In the genomic region with DNA sequence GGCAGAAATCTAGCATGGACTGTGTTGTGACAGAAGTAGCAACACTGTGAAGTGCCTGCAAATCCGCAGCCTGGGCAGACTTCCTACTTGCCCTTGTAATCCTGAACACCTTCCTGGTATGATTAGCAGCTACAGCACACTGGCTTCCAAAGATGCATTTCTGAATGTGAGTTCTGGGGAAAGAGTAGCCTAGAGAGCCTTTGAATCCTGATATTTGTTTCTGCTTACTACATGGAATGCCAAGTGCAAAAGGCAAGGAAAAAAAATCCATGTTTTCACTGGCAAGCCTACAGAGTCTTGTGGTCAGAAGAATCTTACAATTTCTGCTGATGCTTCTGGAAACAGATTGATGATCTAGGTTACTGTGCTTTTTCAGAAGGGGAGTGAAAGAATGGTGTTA, we compare ENCODE assay signal across 16 cellular contexts.
DNase-seq lines count a peak whose midpoint lies in the region; ATAC-seq and TF ChIP-seq lines count a peak whose summit lies in the region.
"Had no signal": no experiment of that assay in that cellular context is flagged by ENCODE, and none has a peak within 500 bp of the region (broad histone marks: within the 10 kb centered on the region; RNA-seq: fewer than 3 reads in every experiment).

No MANE protein-coding gene starts in this region.

- H3K9ac ChIP-seq in neuronal stem cell (ENCODE audit: low read depth, low read length, poor library complexity) = no peak overlapping the region

- intact Hi-C loops in Right ventricle myocardium superior (cut with DNase I) = no loop called here
- intact Hi-C loops in left ventricle myocardium inferior (cut with micrococcal nuclease) = no loop called here
- intact Hi-C loops in aorta (cut with DNase I) = no loop called here
- intact Hi-C loops in head of caudate nucleus (cut with DNase I) = no loop called here

- TF ChIP-seq CTCF in left ventricle myocardium inferior (IDR thresholded peaks at IDR 0.05; ENCODE audit: borderline replicate concordance) = no peak
- no peak for TF ChIP-seq CTCF in astrocyte of the spinal cord (IDR thresholded peaks at IDR 0.05; ENCODE audit: low read depth, low read length)

- 17 to 32% methylated on average over 1 of the region's 1 CpG for WGBS in aorta, 2 donors
- no CpG with 5 or more reads among the region's 1 CpG for WGBS in neuronal stem cell (ENCODE audit: extremely low coverage in 2 of 2, insufficient read length in 2 of 2, insufficient replicate concordance in 1 of 2), 2 donors

- no peak overlapping the region for H2BK12ac ChIP-seq in neuronal stem cell (ENCODE audit: low read length)

- H3K4me2 ChIP-seq in neuronal stem cell (ENCODE audit: insufficient read depth, low read length, poor library complexity, severe bottlenecking) = no peak overlapping the region

- no peak overlapping the region for H2AFZ ChIP-seq in neuronal stem cell (ENCODE audit: low read length)

- H3K4me1 ChIP-seq in left ventricle myocardium inferior (peaks cover 4% of the 10 kb centered on the region), aorta (ENCODE audit: control insufficient read depth in 1 of 2, insufficient read depth in 2 of 2, low read length in 2 of 2) (no peaks in the 10 kb centered on the region), neuronal stem cell (ENCODE audit: control insufficient read depth in 2 of 2, insufficient read depth in 1 of 2, low read depth in 1 of 2, low read length in 2 of 2) (no peaks in the 10 kb centered on the region)

- in situ Hi-C loops in astrocyte of the spinal cord (cut with HindIII; ENCODE audit: low sequenced_read_pairs) = no loop called here

- no peak overlapping the region for H4K91ac ChIP-seq in neuronal stem cell (ENCODE audit: low read depth, low read length, poor library complexity)

- no peaks in the 10 kb centered on the region for H3K36me3 ChIP-seq in left ventricle myocardium inferior
- H3K36me3 ChIP-seq in aorta (ENCODE audit: control insufficient read depth in 1 of 2, insufficient read depth in 2 of 2, low read length in 1 of 2) = no peaks in the 10 kb centered on the region
- H3K36me3 ChIP-seq in neuronal stem cell (replicated peaks in 1 of 2; ENCODE audit: control insufficient read depth in 2 of 2, insufficient read depth in 2 of 2, low read length in 2 of 2) = peaks cover 0 to 2% of the 10 kb centered on the region in 2 donors

- no peaks in the 10 kb centered on the region for H3K27me3 ChIP-seq in left ventricle myocardium inferior (ENCODE audit: low read depth)
- H3K27me3 ChIP-seq in aorta (ENCODE audit: control insufficient read depth in 1 of 2, insufficient read depth in 2 of 2, low read length in 1 of 2) = no peaks in the 10 kb centered on the region
- H3K27me3 ChIP-seq in neuronal stem cell (ENCODE audit: control insufficient read depth in 3 of 3, insufficient read depth in 3 of 3, low read depth in 1 of 3, low read length in 3 of 3) = peaks cover 0 to 5% (median 0%) of the 10 kb centered on the region in 3 experiments

- no peak overlapping the region for H2BK120ac ChIP-seq in neuronal stem cell (ENCODE audit: low read depth, low read length)

- H3K79me1 ChIP-seq in neuronal stem cell (ENCODE audit: low read depth, low read length) = no peaks in the 10 kb centered on the region

- H3K23ac ChIP-seq in neuronal stem cell (ENCODE audit: low read depth, low read length, poor library complexity) = no peak overlapping the region

- DNase-seq in Right ventricle myocardium superior (no peak), left ventricle myocardium inferior (no peak), astrocyte of the spinal cord (ENCODE audit: low read depth, low spot score) (peak; percentile 90), iris pigment epithelial cell (ENCODE audit: low read depth) (peak; percentile 76), aorta (no peak), neuronal stem cell (ENCODE audit: low spot score) (no peak), head of caudate nucleus (no peak)
- DNase-seq: activated CD4-positive, CD25-positive, alpha-beta regulatory T cell treated with anti-CD3 and anti-CD28 coated beads, Interleukin-2, amount 50 U/mL, for 72 hours; activated effector memory CD4-positive, alpha-beta T cell treated with anti-CD3 and anti-CD28 coated beads, Interleukin-2, amount 50 U/mL, for 16 hours; Karpas-422; NCI-H345; nephron progenitor cell; SIG-M5; stimulated activated CD4-positive, alpha-beta T cell treated with anti-CD3 and anti-CD28 coated beads, Interleukin-1b, Interleukin-23, amount 100 ng/mL, for 48 hours; stimulated activated naive CD4-positive, alpha-beta T cell treated with Interleukin-2 at 50 U/mL for 16 hours had no signal

- H2AK5ac ChIP-seq in neuronal stem cell (ENCODE audit: low read depth, low read length) = no peak overlapping the region

- H2BK15ac ChIP-seq in neuronal stem cell (ENCODE audit: low read length) = no peak overlapping the region

- no peak overlapping the region for H3K18ac ChIP-seq in neuronal stem cell (ENCODE audit: low read length)

- H3K27ac ChIP-seq in left ventricle myocardium inferior (replicated peaks) (no peak overlapping the region), aorta (ENCODE audit: low read depth in 1 of 2, low read length in 2 of 2) (no peak overlapping the region), neuronal stem cell (replicated peaks; ENCODE audit: low read length) (no peak overlapping the region)

- no peak overlapping the region for H3K4ac ChIP-seq in neuronal stem cell (ENCODE audit: low read length)

- ATAC-seq in Right ventricle myocardium superior (ENCODE audit: poor library complexity) = peak; percentile 39
- peak; percentile 33 for ATAC-seq in aorta (ENCODE audit: low FRiP score)
- ATAC-seq in HG03095 (IDR thresholded peaks at IDR 0.05; ENCODE audit: unreplicated experiment) = no peak

- no peak overlapping the region for H2BK5ac ChIP-seq in neuronal stem cell (ENCODE audit: low read length)

- no peak overlapping the region for H4K8ac ChIP-seq in neuronal stem cell (ENCODE audit: low read depth, low read length)

- H3K14ac ChIP-seq in neuronal stem cell (ENCODE audit: low read length) = no peak overlapping the region

- H3K4me3 ChIP-seq in left ventricle myocardium inferior (no peak overlapping the region), astrocyte of the spinal cord (ENCODE audit: low read depth, low read length) (no peak overlapping the region), aorta (ENCODE audit: low read length in 2 of 2) (no peak overlapping the region), neuronal stem cell (ENCODE audit: low read length in 2 of 2) (no peak overlapping the region)

- H3K9me3 ChIP-seq in left ventricle myocardium inferior (replicated peaks) (no peaks in the 10 kb centered on the region), aorta (ENCODE audit: control insufficient read depth, low read length) (no peaks in the 10 kb centered on the region), neuronal stem cell (replicated peaks in 1 of 2; ENCODE audit: control insufficient read depth in 2 of 2, insufficient read depth in 1 of 2, low read depth in 1 of 2, low read length in 2 of 2) (no peaks in the 10 kb centered on the region)

Comparison
In these comparisons a context has a peak if more than half of its experiments do, and no peak if none do; other contexts are left out.
1. DNase-seq: peak in astrocyte of the spinal cord (single experiment) and iris pigment epithelial cell (single experiment); none in Right ventricle myocardium superior (single experiment), left ventricle myocardium inferior (single experiment), aorta (0 of 2), neuronal stem cell (single experiment) and head of caudate nucleus (0 of 42).